Comparison of ENCODE assay signal across 7 cellular contexts in the genomic region with DNA sequence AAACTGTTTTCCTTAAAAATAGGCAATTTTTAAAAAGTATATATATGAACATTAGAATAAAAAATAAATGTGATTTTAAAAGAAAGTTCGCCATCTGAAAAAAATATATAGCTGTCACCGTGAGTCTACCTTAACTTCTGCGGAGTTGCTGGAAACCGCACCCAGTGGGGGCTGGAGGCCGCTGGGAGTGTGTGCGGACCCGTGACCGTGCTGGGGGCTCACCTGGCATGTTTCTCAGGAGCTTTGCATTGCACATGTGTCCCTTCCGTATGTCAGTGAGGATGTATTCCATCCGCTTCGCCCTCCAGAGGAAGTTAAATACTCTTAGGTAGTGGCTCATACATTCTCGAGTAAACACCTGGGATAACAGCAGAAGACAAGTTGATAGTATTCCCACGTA.
"Had no signal": no experiment of that assay in that cellular context is flagged by ENCODE, and none has a peak within 500 bp of the region (broad histone marks: within the 10 kb centered on the region; RNA-seq: fewer than 3 reads in every experiment).

No MANE protein-coding gene starts in this region.

- H3K4me3 ChIP-seq: GM12878 had no signal

- FAIRE-seq: GM12878, GM12891, GM12892, GM18507, GM19239 had no signal

- DNase-seq: GDM1, GF-D8 had no signal
